In genomic region chr19:8387688-8388611, GRCh38 we compare ENCODE assay signal across 15 cellular contexts. TPM values are rescaled to one million over a fixed set of nuclear protein-coding genes. Genes with fewer than 3 reads are reported as not detected.
DNase-seq lines count a peak whose midpoint lies in the region; ATAC-seq, FAIRE-seq and TF ChIP-seq lines count a peak whose summit lies in the region.
"Had no signal": no experiment of that assay in that cellular context is flagged by ENCODE, and none has a peak within 500 bp of the region (broad histone marks: within the 10 kb centered on the region; RNA-seq: fewer than 3 reads in every experiment).

No MANE protein-coding gene starts in this region.

- H3K79me2 ChIP-seq in PC-3 (ENCODE audit: low read length) (peaks cover 22% of the 10 kb centered on the region), HepG2 (ENCODE audit: insufficient read depth, low read length) (peaks cover 22% of the 10 kb centered on the region)

- peak overlapping the region; percentile 47 for H3K4me2 ChIP-seq in PC-3 (ENCODE audit: low read length)
- peak overlapping the region; percentile 72 for H3K4me2 ChIP-seq in HepG2 (ENCODE audit: low read depth, low read length)

- TF ChIP-seq RAD21 in HepG2 (CRISPR knock-in tag; IDR thresholded peaks at IDR 0.05), result no peak

- no peaks in the 10 kb centered on the region for H3K27me3 Mint-ChIP-seq in activated naive CD8-positive, alpha-beta T cell
- no peaks in the 10 kb centered on the region for H3K27me3 Mint-ChIP-seq in activated naive CD8-positive, alpha-beta T cell treated with anti-CD3 and anti-CD28 coated beads, Interleukin-2, amount 50 U/mL, for 24 hours

- DNase-seq in activated naive CD8-positive, alpha-beta T cell treated with anti-CD3 and anti-CD28 coated beads, Interleukin-2, amount 50 U/mL, for 24 hours, result no peak
- DNase-seq in PC-3 (peak; percentile 87), HepG2 (ENCODE audit: low spot score) (peak; percentile 97), Ammon's horn (ENCODE audit: low spot score) (no peak), NCI-H2107 (lab: John Stamatoyannopoulos, UW) (no peak), middle frontal gyrus (ENCODE audit: extremely low spot score, low spot score) (no peak)
- DNase-seq: foreskin fibroblast, GOT3, NCI-H226, retina, RPMI8226 had no signal

- BruUV-seq in PC-3 (replicated peaks; lab: Mats Ljungman, UMichigan) (no TSS peak), HepG2 (replicated peaks; lab: Mats Ljungman, UMichigan) (TSS peak; percentile 41)

- no peak; a peak in 1 of 4 replicates for TF ChIP-seq POLR2A in HepG2 (IDR thresholded peaks at IDR 0.05; ENCODE audit: insufficient read depth in 1 of 2, low read depth in 2 of 2, low read length in 2 of 2)

- TF ChIP-seq CTCF in PC-3 (conservative IDR thresholded peaks at IDR 0.05; ENCODE audit: low read depth, low read length), result no peak
- TF ChIP-seq CTCF in HepG2 (CRISPR knock-in tag; IDR thresholded peaks at IDR 0.05), result no peak

- H3K27me3 ChIP-seq in PC-3 (ENCODE audit: low read length), result no peaks in the 10 kb centered on the region
- no peaks in the 10 kb centered on the region for H3K27me3 ChIP-seq in HepG2 (ENCODE audit: control insufficient read depth in 1 of 2, insufficient read depth in 2 of 2, low read length in 2 of 2)
- H3K27me3 ChIP-seq: ascending aorta; BLaER1 treated with 17β-estradiol and CSF1 and Interleukin-3, amounts not matched to agents 10 nM and 100 nM had no signal

- no peaks in the 10 kb centered on the region for H3K9me3 Mint-ChIP-seq in activated naive CD8-positive, alpha-beta T cell (ENCODE audit: low read depth)
- H3K9me3 Mint-ChIP-seq in activated naive CD8-positive, alpha-beta T cell treated with anti-CD3 and anti-CD28 coated beads, Interleukin-2, amount 50 U/mL, for 24 hours, result peaks cover 9% of the 10 kb centered on the region

- no peaks in the 10 kb centered on the region for H3K9me3 ChIP-seq in PC-3 (ENCODE audit: low read length)
- H3K9me3 ChIP-seq in HepG2 (ENCODE audit: low read length), result no peaks in the 10 kb centered on the region
- H3K9me3 ChIP-seq: ascending aorta had no signal

- in situ Hi-C loops in HepG2 (cut with HindIII; ENCODE audit: extremely low pct_ligation_motif_present, low pct_unique_long_range_greater_than_20kb), result no loop called here

- FAIRE-seq in HepG2 (lab: Jason Lieb, UNC), result peak; percentile 87

- H3K4me3 ChIP-seq in PC-3 (ENCODE audit: low read length) (no peak overlapping the region), HepG2 (replicated peaks in 1 of 3; ENCODE audit: insufficient read depth in 1 of 3, low read depth in 2 of 3, low read length in 3 of 3) (peak overlapping the region in 1 of 3 experiments; percentile 27; a peak in 1 of 6 replicates)
- H3K4me3 ChIP-seq: ascending aorta; BLaER1 treated with 17β-estradiol and CSF1 and Interleukin-3, amounts not matched to agents 10 nM and 100 nM had no signal

- peaks cover 14% of the 10 kb centered on the region for H4K20me1 ChIP-seq in PC-3 (ENCODE audit: low read length)
- peaks cover 5% of the 10 kb centered on the region for H4K20me1 ChIP-seq in HepG2 (ENCODE audit: insufficient read depth, low read length)

- H3K4me3 Mint-ChIP-seq in activated naive CD8-positive, alpha-beta T cell, result peak overlapping the region; percentile 62
- H3K4me3 Mint-ChIP-seq in activated naive CD8-positive, alpha-beta T cell treated with anti-CD3 and anti-CD28 coated beads, Interleukin-2, amount 50 U/mL, for 24 hours, result no peak overlapping the region

- H3K4me1 Mint-ChIP-seq in activated naive CD8-positive, alpha-beta T cell (ENCODE audit: low read depth), result peaks cover 19% of the 10 kb centered on the region
- H3K4me1 Mint-ChIP-seq in activated naive CD8-positive, alpha-beta T cell treated with anti-CD3 and anti-CD28 coated beads, Interleukin-2, amount 50 U/mL, for 24 hours, result peaks cover 44% of the 10 kb centered on the region

- H3F3A ChIP-seq in PC-3 (ENCODE audit: low read length, unreplicated experiment), result peaks cover 4% of the 10 kb centered on the region

- H3K27ac Mint-ChIP-seq in activated naive CD8-positive, alpha-beta T cell, result peak overlapping the region; percentile 70
- no peak overlapping the region for H3K27ac Mint-ChIP-seq in activated naive CD8-positive, alpha-beta T cell treated with anti-CD3 and anti-CD28 coated beads, Interleukin-2, amount 50 U/mL, for 24 hours

- H2AFZ ChIP-seq in PC-3 (ENCODE audit: low read length) (no peak overlapping the region), HepG2 (ENCODE audit: low read length) (no peak overlapping the region)

- ATAC-seq in activated naive CD8-positive, alpha-beta T cell treated with anti-CD3 and anti-CD28 coated beads, Interleukin-2, amount 50 U/mL, for 24 hours, result no peak
- ATAC-seq in PC-3, result no peak
- ATAC-seq in HepG2, result peak; percentile 33
- no peak for ATAC-seq in GM21529 (IDR thresholded peaks at IDR 0.05; ENCODE audit: unreplicated experiment)

- no peaks in the 10 kb centered on the region for H3K9me2 ChIP-seq in PC-3 (replicated peaks; ENCODE audit: low read length)

- H3K36me3 Mint-ChIP-seq in activated naive CD8-positive, alpha-beta T cell, result peaks cover 4% of the 10 kb centered on the region
- peaks cover 3% of the 10 kb centered on the region for H3K36me3 Mint-ChIP-seq in activated naive CD8-positive, alpha-beta T cell treated with anti-CD3 and anti-CD28 coated beads, Interleukin-2, amount 50 U/mL, for 24 hours (ENCODE audit: low read depth)

- H3K4me1 ChIP-seq in PC-3 (ENCODE audit: insufficient read depth, low read length), result peaks cover 31% of the 10 kb centered on the region
- peaks cover 71% of the 10 kb centered on the region for H3K4me1 ChIP-seq in HepG2 (ENCODE audit: insufficient read depth, low read length)

- TF ChIP-seq EP300 in HepG2 (IDR thresholded peaks at IDR 0.05; ENCODE audit: low read depth in 2 of 2, low read length in 2 of 2) (peak in 1 of 2 experiments; percentile 92; a peak in 2 of 4 replicates), HepG2 (CRISPR knock-in tag; IDR thresholded peaks at IDR 0.05; ENCODE audit: borderline replicate concordance) (peak; percentile 56)

- intact Hi-C loops in PC-3 (cut with micrococcal nuclease), result no loop called here
- intact Hi-C loops in HepG2 (cut with micrococcal nuclease; ENCODE audit: unreplicated experiment), result loop anchor here (1.0 kb wide), 1 partner anchor 14 kb away; no protein-coding TSS in a partner anchor

- H3K27ac ChIP-seq in PC-3 (ENCODE audit: low read length) (peak overlapping the region; percentile 91), HepG2 (ENCODE audit: extremely low read length, insufficient read depth, low read length) (peak overlapping the region; percentile 89)
- H3K27ac ChIP-seq: ascending aorta; BLaER1 treated with 17β-estradiol and CSF1 and Interleukin-3, amounts not matched to agents 10 nM and 100 nM had no signal

- H3K9ac ChIP-seq in PC-3 (ENCODE audit: low read length) (peak overlapping the region; percentile 61), HepG2 (ENCODE audit: insufficient read depth, low read depth, low read length) (peak overlapping the region; percentile 75)
- H3K9ac ChIP-seq: BLaER1 treated with 17β-estradiol and CSF1 and Interleukin-3, amounts not matched to agents 10 nM and 100 nM had no signal

- CTCF ChIA-PET in PC-3 (lab: Charles Lee), result interaction anchor here (0.5 to 0.6 kb wide), 2 partner anchors 47 to 415 kb away, joined by 5 to 7 read pairs; no protein-coding TSS in a partner anchor
- CTCF ChIA-PET in HepG2 (lab: Yijun Ruan, JAX; ENCODE audit: low intra/inter-chr PET ratio, low total read pairs), result no interaction called here

- WGBS in HepG2 (ENCODE audit: low lambda C conversion rate), result 27% methylated on average over 16 of the region's 16 CpGs

- POLR2A ChIA-PET in PC-3 (lab: Charles Lee; ENCODE audit: unreplicated experiment), result interaction anchor here (0.7 kb wide), 1 partner anchor 33 kb away, joined by 13 read pairs; no protein-coding TSS in a partner anchor
- POLR2A ChIA-PET in HepG2 (lab: Yijun Ruan, JAX), result interaction anchor here (0.8 to 2.0 kb wide), 6 partner anchors 9 to 36 kb away, joined by 3 to 5 read pairs (median 4); no protein-coding TSS in a partner anchor

- no peaks in the 10 kb centered on the region for H3K36me3 ChIP-seq in PC-3 (ENCODE audit: low read depth, low read length)
- H3K36me3 ChIP-seq in HepG2 (replicated peaks in 1 of 2; ENCODE audit: control insufficient read depth in 1 of 2, insufficient read depth in 2 of 2, low read length in 2 of 2), result no peaks in the 10 kb centered on the region
- H3K36me3 ChIP-seq: ascending aorta had no signal

RNA-seq across cellular contexts. Expression of gene RAB11B, which starts 2.2 kb away (rescaled TPM):
- total RNA-seq in PC-3 (2014; rRNA removed) (29.7 and 43.6 TPM in 2 replicates), HepG2 (2016; rRNA removed; fragmentation: Illumina TruSeq; extraction: Trizol) (6.0 and 11.5 TPM in 2 replicates)
- total RNA-seq in HepG2 (2016; cell fraction: cytosol; rRNA removed; fragmentation: Illumina TruSeq; extraction: Trizol; ENCODE audit: low read depth), result 3.2 and 5.3 TPM in 2 replicates
- total RNA-seq in HepG2 (2016; cell fraction: insoluble cytoplasmic fraction; rRNA removed; fragmentation: Illumina TruSeq; extraction: Trizol), result 5.3 and 9.6 TPM in 2 replicates
- 5.5 and 8.1 TPM in 2 replicates for total RNA-seq in HepG2 (2016; cell fraction: membrane; rRNA removed; fragmentation: Illumina TruSeq; extraction: Trizol)
- 10.6 and 12.6 TPM in 2 replicates for total RNA-seq in HepG2 (2016; cell fraction: nucleus; rRNA removed; fragmentation: Illumina TruSeq; extraction: Trizol)
- 28.4 and 39.6 TPM in 2 replicates for polyA plus RNA-seq in HepG2 (2011; rRNA removed)
- polyA plus RNA-seq in HepG2 (2011; cell fraction: cytosol; rRNA removed), result 25.6 and 37.5 TPM in 2 replicates
- polyA plus RNA-seq in HepG2 (2011; cell fraction: nucleus; rRNA removed), result 145 and 155 TPM in 2 replicates
- 60.0 and 70.4 TPM in 2 replicates for polyA plus RNA-seq in HepG2 (2012)
- 12.4 and 13.3 TPM in 2 replicates for polyA plus RNA-seq in HepG2 (2016; cell fraction: cytosol; fragmentation: Illumina TruSeq; extraction: Trizol; ENCODE audit: low read depth)
- polyA plus RNA-seq in HepG2 (2016; cell fraction: insoluble cytoplasmic fraction; fragmentation: Illumina TruSeq; extraction: Trizol; ENCODE audit: low read depth), result 42.9 and 48.7 TPM in 2 replicates
- 18.3 and 20.3 TPM in 2 replicates for polyA plus RNA-seq in HepG2 (2016; cell fraction: membrane; fragmentation: Illumina TruSeq; extraction: Trizol; ENCODE audit: low read depth)
- 54.5 and 58.9 TPM in 2 replicates for polyA plus RNA-seq in HepG2 (2016; cell fraction: nucleus; fragmentation: Illumina TruSeq; extraction: Trizol; ENCODE audit: insufficient read depth, low read depth)
- 12.0 and 69.0 TPM in 2 replicates for polyA minus RNA-seq in HepG2 (2011; rRNA and poly(A)+ RNA removed; ENCODE audit: low replicate concordance)
- polyA minus RNA-seq in HepG2 (2011; cell fraction: cytosol; rRNA and poly(A)+ RNA removed), result 33.6 and 48.7 TPM in 2 replicates
- polyA minus RNA-seq in HepG2 (2011; cell fraction: nucleus; rRNA and poly(A)+ RNA removed), result 27.7 and 30.1 TPM in 2 replicates

RNA-seq across cellular contexts. Expression of gene ANGPTL4, which starts 24.0 kb away (rescaled TPM):
- total RNA-seq in PC-3 (2014; rRNA removed) (6.7 and 10.7 TPM in 2 replicates), HepG2 (2016; rRNA removed; fragmentation: Illumina TruSeq; extraction: Trizol) (0.20 and 0.80 TPM in 2 replicates)
- total RNA-seq in HepG2 (2016; cell fraction: cytosol; rRNA removed; fragmentation: Illumina TruSeq; extraction: Trizol; ENCODE audit: low read depth), result 0.10 and 0.35 TPM in 2 replicates
- total RNA-seq in HepG2 (2016; cell fraction: insoluble cytoplasmic fraction; rRNA removed; fragmentation: Illumina TruSeq; extraction: Trizol), result 0.27 and 0.80 TPM in 2 replicates
- 0.48 and 0.71 TPM in 2 replicates for total RNA-seq in HepG2 (2016; cell fraction: membrane; rRNA removed; fragmentation: Illumina TruSeq; extraction: Trizol)
- total RNA-seq in HepG2 (2016; cell fraction: nucleus; rRNA removed; fragmentation: Illumina TruSeq; extraction: Trizol), result 0.78 and 1.6 TPM in 2 replicates
- polyA plus RNA-seq in HepG2 (2011; rRNA removed), result 21.7 and 39.9 TPM in 2 replicates
- 24.1 and 25.1 TPM in 2 replicates for polyA plus RNA-seq in HepG2 (2011; cell fraction: cytosol; rRNA removed)
- 62.7 and 74.1 TPM in 2 replicates for polyA plus RNA-seq in HepG2 (2011; cell fraction: nucleus; rRNA removed)
- 15.1 and 16.8 TPM in 2 replicates for polyA plus RNA-seq in HepG2 (2012)
- 0.22 and 0.23 TPM in 2 replicates for polyA plus RNA-seq in HepG2 (2016; cell fraction: cytosol; fragmentation: Illumina TruSeq; extraction: Trizol; ENCODE audit: low read depth)
- 0.29 and 0.58 TPM in 2 replicates for polyA plus RNA-seq in HepG2 (2016; cell fraction: insoluble cytoplasmic fraction; fragmentation: Illumina TruSeq; extraction: Trizol; ENCODE audit: low read depth)
- 0.19 TPM in 2 replicates for polyA plus RNA-seq in HepG2 (2016; cell fraction: membrane; fragmentation: Illumina TruSeq; extraction: Trizol; ENCODE audit: low read depth)
- polyA plus RNA-seq in HepG2 (2016; cell fraction: nucleus; fragmentation: Illumina TruSeq; extraction: Trizol; ENCODE audit: insufficient read depth, low read depth), result 2.5 and 3.1 TPM in 2 replicates
- polyA minus RNA-seq in HepG2 (2011; rRNA and poly(A)+ RNA removed; ENCODE audit: low replicate concordance), result 0.14 and 19.3 TPM in 2 replicates
- polyA minus RNA-seq in HepG2 (2011; cell fraction: cytosol; rRNA and poly(A)+ RNA removed), result 14.2 and 17.5 TPM in 2 replicates
- polyA minus RNA-seq in HepG2 (2011; cell fraction: nucleus; rRNA and poly(A)+ RNA removed), result 14.4 and 18.8 TPM in 2 replicates

RNA-seq across cellular contexts. Expression of gene MARCHF2, which starts 25.2 kb away (rescaled TPM):
- total RNA-seq in PC-3 (2014; rRNA removed), result 58.6 and 58.7 TPM in 2 replicates
- total RNA-seq in HepG2 (2016; rRNA removed; fragmentation: Illumina TruSeq; extraction: Trizol), result 10.6 and 12.7 TPM in 2 replicates
- 59.6 and 64.1 TPM in 2 replicates for total RNA-seq in HepG2 (2016; cell fraction: cytosol; rRNA removed; fragmentation: Illumina TruSeq; extraction: Trizol; ENCODE audit: low read depth)
- total RNA-seq in HepG2 (2016; cell fraction: insoluble cytoplasmic fraction; rRNA removed; fragmentation: Illumina TruSeq; extraction: Trizol), result 8.2 and 12.9 TPM in 2 replicates
- 65.2 and 66.6 TPM in 2 replicates for total RNA-seq in HepG2 (2016; cell fraction: membrane; rRNA removed; fragmentation: Illumina TruSeq; extraction: Trizol)
- total RNA-seq in HepG2 (2016; cell fraction: nucleus; rRNA removed; fragmentation: Illumina TruSeq; extraction: Trizol), result 3.6 and 5.3 TPM in 2 replicates
- 13.0 and 17.0 TPM in 2 replicates for polyA plus RNA-seq in HepG2 (2011; rRNA removed)
- polyA plus RNA-seq in HepG2 (2011; cell fraction: cytosol; rRNA removed), result 21.1 and 28.3 TPM in 2 replicates
- 15.0 and 19.7 TPM in 2 replicates for polyA plus RNA-seq in HepG2 (2011; cell fraction: nucleus; rRNA removed)
- 6.7 and 12.0 TPM in 2 replicates for polyA plus RNA-seq in HepG2 (2012)
- 74.4 and 75.7 TPM in 2 replicates for polyA plus RNA-seq in HepG2 (2016; cell fraction: cytosol; fragmentation: Illumina TruSeq; extraction: Trizol; ENCODE audit: low read depth)
- 8.3 and 8.9 TPM in 2 replicates for polyA plus RNA-seq in HepG2 (2016; cell fraction: insoluble cytoplasmic fraction; fragmentation: Illumina TruSeq; extraction: Trizol; ENCODE audit: low read depth)
- polyA plus RNA-seq in HepG2 (2016; cell fraction: membrane; fragmentation: Illumina TruSeq; extraction: Trizol; ENCODE audit: low read depth), result 56.5 and 63.1 TPM in 2 replicates
- polyA plus RNA-seq in HepG2 (2016; cell fraction: nucleus; fragmentation: Illumina TruSeq; extraction: Trizol; ENCODE audit: insufficient read depth, low read depth), result 8.7 and 13.2 TPM in 2 replicates
- 5.3 and 38.3 TPM in 2 replicates for polyA minus RNA-seq in HepG2 (2011; rRNA and poly(A)+ RNA removed; ENCODE audit: low replicate concordance)
- polyA minus RNA-seq in HepG2 (2011; cell fraction: cytosol; rRNA and poly(A)+ RNA removed), result 11.2 and 13.2 TPM in 2 replicates
- 2.3 and 8.2 TPM in 2 replicates for polyA minus RNA-seq in HepG2 (2011; cell fraction: nucleus; rRNA and poly(A)+ RNA removed)

RNA-seq across cellular contexts. Expression of gene KANK3, which starts 44.9 kb away (rescaled TPM):
- total RNA-seq in PC-3 (2014; rRNA removed) (0.81 and 0.87 TPM in 2 replicates), HepG2 (2016; rRNA removed; fragmentation: Illumina TruSeq; extraction: Trizol) (0.15 and 0.18 TPM in 2 replicates)
- not detected in 2 replicates for total RNA-seq in HepG2 (2016; cell fraction: cytosol; rRNA removed; fragmentation: Illumina TruSeq; extraction: Trizol; ENCODE audit: low read depth)
- 0.06 and 0.35 TPM in 2 replicates for total RNA-seq in HepG2 (2016; cell fraction: insoluble cytoplasmic fraction; rRNA removed; fragmentation: Illumina TruSeq; extraction: Trizol)
- 0.07 and 0.28 TPM in 2 replicates for total RNA-seq in HepG2 (2016; cell fraction: membrane; rRNA removed; fragmentation: Illumina TruSeq; extraction: Trizol)
- total RNA-seq in HepG2 (2016; cell fraction: nucleus; rRNA removed; fragmentation: Illumina TruSeq; extraction: Trizol), result 0.12 and 0.22 TPM in 2 replicates
- polyA plus RNA-seq in HepG2 (2011; rRNA removed), result 0.20 and 0.73 TPM in 2 replicates
- 0.32 and 0.46 TPM in 2 replicates for polyA plus RNA-seq in HepG2 (2011; cell fraction: cytosol; rRNA removed)
- 1.5 and 1.8 TPM in 2 replicates for polyA plus RNA-seq in HepG2 (2011; cell fraction: nucleus; rRNA removed)
- polyA plus RNA-seq in HepG2 (2012), result 0.27 and 0.32 TPM in 2 replicates
- not detected in 2 replicates for polyA plus RNA-seq in HepG2 (2016; cell fraction: cytosol; fragmentation: Illumina TruSeq; extraction: Trizol; ENCODE audit: low read depth)
- polyA plus RNA-seq in HepG2 (2016; cell fraction: insoluble cytoplasmic fraction; fragmentation: Illumina TruSeq; extraction: Trizol; ENCODE audit: low read depth), result 0.22 TPM in 1 of 2 replicates, not detected in the other
- 0.12 TPM in 1 of 2 replicates, not detected in the other for polyA plus RNA-seq in HepG2 (2016; cell fraction: membrane; fragmentation: Illumina TruSeq; extraction: Trizol; ENCODE audit: low read depth)
- polyA plus RNA-seq in HepG2 (2016; cell fraction: nucleus; fragmentation: Illumina TruSeq; extraction: Trizol; ENCODE audit: insufficient read depth, low read depth), result 0.45 and 0.62 TPM in 2 replicates
- polyA minus RNA-seq in HepG2 (2011; rRNA and poly(A)+ RNA removed; ENCODE audit: low replicate concordance), result 0.32 TPM in 1 of 2 replicates, not detected in the other
- polyA minus RNA-seq in HepG2 (2011; cell fraction: cytosol; rRNA and poly(A)+ RNA removed), result not detected in 2 replicates
- 0.77 and 1.5 TPM in 2 replicates for polyA minus RNA-seq in HepG2 (2011; cell fraction: nucleus; rRNA and poly(A)+ RNA removed)

RNA-seq across cellular contexts. Expression of gene HNRNPM, which starts 56.8 kb away (rescaled TPM):
- total RNA-seq in PC-3 (2014; rRNA removed) (165 and 287 TPM in 2 replicates), HepG2 (2016; rRNA removed; fragmentation: Illumina TruSeq; extraction: Trizol) (102 and 144 TPM in 2 replicates)
- 28.1 and 31.3 TPM in 2 replicates for total RNA-seq in HepG2 (2016; cell fraction: cytosol; rRNA removed; fragmentation: Illumina TruSeq; extraction: Trizol; ENCODE audit: low read depth)
- 105 and 130 TPM in 2 replicates for total RNA-seq in HepG2 (2016; cell fraction: insoluble cytoplasmic fraction; rRNA removed; fragmentation: Illumina TruSeq; extraction: Trizol)
- 29.6 and 34.4 TPM in 2 replicates for total RNA-seq in HepG2 (2016; cell fraction: membrane; rRNA removed; fragmentation: Illumina TruSeq; extraction: Trizol)
- total RNA-seq in HepG2 (2016; cell fraction: nucleus; rRNA removed; fragmentation: Illumina TruSeq; extraction: Trizol), result 79.0 and 100 TPM in 2 replicates
- 53.7 and 56.7 TPM in 2 replicates for polyA plus RNA-seq in HepG2 (2011; rRNA removed)
- polyA plus RNA-seq in HepG2 (2011; cell fraction: cytosol; rRNA removed), result 57.0 and 126 TPM in 2 replicates
- 114 and 125 TPM in 2 replicates for polyA plus RNA-seq in HepG2 (2011; cell fraction: nucleus; rRNA removed)
- 107 and 138 TPM in 2 replicates for polyA plus RNA-seq in HepG2 (2012)
- polyA plus RNA-seq in HepG2 (2016; cell fraction: cytosol; fragmentation: Illumina TruSeq; extraction: Trizol; ENCODE audit: low read depth), result 12.0 and 13.3 TPM in 2 replicates
- 244 and 309 TPM in 2 replicates for polyA plus RNA-seq in HepG2 (2016; cell fraction: insoluble cytoplasmic fraction; fragmentation: Illumina TruSeq; extraction: Trizol; ENCODE audit: low read depth)
- polyA plus RNA-seq in HepG2 (2016; cell fraction: membrane; fragmentation: Illumina TruSeq; extraction: Trizol; ENCODE audit: low read depth), result 17.6 and 27.0 TPM in 2 replicates
- 181 and 202 TPM in 2 replicates for polyA plus RNA-seq in HepG2 (2016; cell fraction: nucleus; fragmentation: Illumina TruSeq; extraction: Trizol; ENCODE audit: insufficient read depth, low read depth)
- 64.5 and 120 TPM in 2 replicates for polyA minus RNA-seq in HepG2 (2011; rRNA and poly(A)+ RNA removed; ENCODE audit: low replicate concordance)
- 53.3 and 60.8 TPM in 2 replicates for polyA minus RNA-seq in HepG2 (2011; cell fraction: cytosol; rRNA and poly(A)+ RNA removed)
- 85.2 and 90.0 TPM in 2 replicates for polyA minus RNA-seq in HepG2 (2011; cell fraction: nucleus; rRNA and poly(A)+ RNA removed)

Comparison
In these comparisons a context has a peak if more than half of its experiments do, and no peak if none do; other contexts are left out.
1. DNase-seq: peak in PC-3 (single experiment) and HepG2 (single experiment); none in activated naive CD8-positive, alpha-beta T cell treated with anti-CD3 and anti-CD28 coated beads, Interleukin-2, amount 50 U/mL, for 24 hours (single experiment), Ammon's horn (single experiment), NCI-H2107 (single experiment) and middle frontal gyrus (single experiment).